ENCODE assay signal across 16 cellular contexts in genomic region chr1:77387553-77387952, GRCh38.
DNase-seq lines count a peak whose midpoint lies in the region; ATAC-seq and TF ChIP-seq lines count a peak whose summit lies in the region.
"Had no signal": no experiment of that assay in that cellular context is flagged by ENCODE, and none has a peak within 500 bp of the region (broad histone marks: within the 10 kb centered on the region; RNA-seq: fewer than 3 reads in every experiment).

No MANE protein-coding gene starts in this region.

- no peak overlapping the region for H3K4me3 Mint-ChIP-seq in glutamatergic neuron (ENCODE audit: unreplicated experiment)
- H3K4me3 Mint-ChIP-seq in stimulated activated memory B cell treated with anti-CD40 and anti-IgM and Interleukin-4, amounts not matched to agents 10 μg/mL and 1 μg/mL and 100 μg/mL, for 72 hours, result no peak overlapping the region
- H3K4me3 Mint-ChIP-seq: CD4-positive, CD25-positive, alpha-beta regulatory T cell; IgD-negative memory B cell had no signal

- peaks cover 1% of the 10 kb centered on the region for H3K27me3 Mint-ChIP-seq in glutamatergic neuron (ENCODE audit: unreplicated experiment)
- peaks cover 11% of the 10 kb centered on the region for H3K27me3 Mint-ChIP-seq in stimulated activated memory B cell treated with anti-CD40 and anti-IgM and Interleukin-4, amounts not matched to agents 10 μg/mL and 1 μg/mL and 100 μg/mL, for 72 hours

- TF ChIP-seq POLR2A in thyroid gland (IDR thresholded peaks at IDR 0.05), result no peak

- H3K27ac ChIP-seq in caudate nucleus (ENCODE audit: low read depth, low read length), result peak overlapping the region; percentile 11
- H3K27ac ChIP-seq in thyroid gland, result no peak overlapping the region
- H3K27ac ChIP-seq: BLaER1 treated with 17β-estradiol and CSF1 and Interleukin-3, amounts not matched to agents 10 nM and 100 nM had no signal

- DNase-seq in COR-L47 (lab: John Stamatoyannopoulos, UW), result peak; percentile 5
- DNase-seq in caudate nucleus (lab: John Stamatoyannopoulos, UW), result no peak
- DNase-seq in glutamatergic neuron, result no peak
- DNase-seq in pons (ENCODE audit: low spot score), result peak; percentile 57
- DNase-seq in thyroid gland, result no peak
- DNase-seq in SW480 (ENCODE audit: low spot score), result no peak
- DNase-seq: 8988T, AML-193, DND-41, GF-D8 had no signal

- no peak for ATAC-seq in HG03280 (IDR thresholded peaks at IDR 0.05; ENCODE audit: unreplicated experiment)
- no peak for ATAC-seq in stimulated activated memory B cell treated with anti-CD40 and anti-IgM and Interleukin-4, amounts not matched to agents 10 μg/mL and 1 μg/mL and 100 μg/mL, for 72 hours
- ATAC-seq: HCT116 had no signal

- H3K36me3 Mint-ChIP-seq in glutamatergic neuron (ENCODE audit: unreplicated experiment), result no peaks in the 10 kb centered on the region
- no peaks in the 10 kb centered on the region for H3K36me3 Mint-ChIP-seq in stimulated activated memory B cell treated with anti-CD40 and anti-IgM and Interleukin-4, amounts not matched to agents 10 μg/mL and 1 μg/mL and 100 μg/mL, for 72 hours

- no peaks in the 10 kb centered on the region for H3K4me1 ChIP-seq in thyroid gland
- H3K4me1 ChIP-seq: BLaER1 treated with 17β-estradiol and CSF1 and Interleukin-3, amounts not matched to agents 10 nM and 100 nM had no signal

- peaks cover 1% of the 10 kb centered on the region for H3K9me3 Mint-ChIP-seq in glutamatergic neuron (ENCODE audit: unreplicated experiment)
- no peaks in the 10 kb centered on the region for H3K9me3 Mint-ChIP-seq in stimulated activated memory B cell treated with anti-CD40 and anti-IgM and Interleukin-4, amounts not matched to agents 10 μg/mL and 1 μg/mL and 100 μg/mL, for 72 hours

- intact Hi-C loops in thyroid gland (cut with DNase I), result no loop called here

- WGBS in thyroid gland, 2 donors, result 41 to 66% methylated on average over 1 of the region's 1 CpG

- H3K9me3 ChIP-seq in thyroid gland, result no peaks in the 10 kb centered on the region
- H3K9me3 ChIP-seq: BLaER1 treated with 17β-estradiol and CSF1 and Interleukin-3, amounts not matched to agents 10 nM and 100 nM had no signal

- H3K4me1 Mint-ChIP-seq in glutamatergic neuron (ENCODE audit: low read depth, unreplicated experiment), result peaks cover 27% of the 10 kb centered on the region
- H3K4me1 Mint-ChIP-seq in stimulated activated memory B cell treated with anti-CD40 and anti-IgM and Interleukin-4, amounts not matched to agents 10 μg/mL and 1 μg/mL and 100 μg/mL, for 72 hours, result no peaks in the 10 kb centered on the region
- H3K4me1 Mint-ChIP-seq: IgD-negative memory B cell had no signal

- peak overlapping the region; percentile 9 for H3K27ac Mint-ChIP-seq in glutamatergic neuron (ENCODE audit: unreplicated experiment)
- H3K27ac Mint-ChIP-seq in stimulated activated memory B cell treated with anti-CD40 and anti-IgM and Interleukin-4, amounts not matched to agents 10 μg/mL and 1 μg/mL and 100 μg/mL, for 72 hours, result no peak overlapping the region
- H3K27ac Mint-ChIP-seq: IgD-negative memory B cell had no signal

- H3K4me3 ChIP-seq in thyroid gland (replicated peaks in 1 of 3), result no peak overlapping the region
- H3K4me3 ChIP-seq: BLaER1 treated with 17β-estradiol and CSF1 and Interleukin-3, amounts not matched to agents 10 nM and 100 nM had no signal

- H3K27me3 ChIP-seq in thyroid gland, result no peaks in the 10 kb centered on the region
- H3K27me3 ChIP-seq: BLaER1 treated with 17β-estradiol and CSF1 and Interleukin-3, amounts not matched to agents 10 nM and 100 nM had no signal

- TF ChIP-seq CTCF in glutamatergic neuron (IDR thresholded peaks at IDR 0.05; ENCODE audit: partially characterized antibody, unreplicated experiment), result no peak
- no peak for TF ChIP-seq CTCF in thyroid gland (IDR thresholded peaks at IDR 0.05)

- no peaks in the 10 kb centered on the region for H3K36me3 ChIP-seq in thyroid gland
- H3K36me3 ChIP-seq: BLaER1 treated with 17β-estradiol and CSF1 and Interleukin-3, amounts not matched to agents 10 nM and 100 nM had no signal

Comparison
In these comparisons a context has a peak if more than half of its experiments do, and no peak if none do; other contexts are left out.
1. DNase-seq: peak in COR-L47 (single experiment) and pons (single experiment); none in caudate nucleus (0 of 61), glutamatergic neuron (single experiment), thyroid gland (0 of 2) and SW480 (single experiment).